9 cellular contexts compared by ENCODE assay signal in the genomic region with DNA sequence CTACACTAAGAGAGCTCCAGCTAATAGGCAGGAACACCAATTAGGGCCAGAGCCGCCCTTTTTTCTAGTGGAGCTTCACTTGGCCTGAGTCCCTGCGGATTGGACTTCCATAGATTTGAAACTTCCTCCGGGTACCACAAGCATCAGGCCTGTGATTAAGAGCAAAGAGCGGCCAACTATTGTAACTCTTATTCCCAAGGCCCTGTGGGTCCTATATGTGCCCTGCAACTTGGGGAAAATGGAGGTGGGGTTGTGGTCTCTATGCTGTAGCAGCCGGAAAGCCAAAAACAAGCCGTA. TPM values are rescaled to one million over a fixed set of nuclear protein-coding genes. Genes with fewer than 3 reads are reported as not detected.
DNase-seq lines count a peak whose midpoint lies in the region; ATAC-seq and TF ChIP-seq lines count a peak whose summit lies in the region.
"Had no signal": no experiment of that assay in that cellular context is flagged by ENCODE, and none has a peak within 500 bp of the region (broad histone marks: within the 10 kb centered on the region; RNA-seq: fewer than 3 reads in every experiment).

Gene NCBP2L (plus strand): TSS at position 198 of the 297 bp plus-strand sequence. CDS start 16,488 bp downstream, outside the sequence.

- ATAC-seq in natural killer cell treated with Interleukin-12 subunit alpha and Interleukin-12 subunit beta and Interleukin-15 and Interleukin-18, amount 100 ng/mL, for 72 hours: no peak
- no peak for ATAC-seq in left lobe of liver

- POLR2A ChIA-PET in AG04449 (lab: Yijun Ruan, JAX): no interaction called here

- H3K36me3 Mint-ChIP-seq in IgD-negative memory B cell: no peaks in the 10 kb centered on the region
- H3K36me3 Mint-ChIP-seq in natural killer cell treated with Interleukin-12 subunit alpha and Interleukin-12 subunit beta and Interleukin-15 and Interleukin-18, amount 100 ng/mL, for 72 hours: no peaks in the 10 kb centered on the region

- TF ChIP-seq CTCF in AG04449 (IDR thresholded peaks at IDR 0.05; ENCODE audit: insufficient read depth, low read length, missing control alignments) (no peak), choroid plexus epithelial cell (conservative IDR thresholded peaks at IDR 0.05; ENCODE audit: low read depth, low read length) (no peak)

- peaks cover 13% of the 10 kb centered on the region for H3K27me3 Mint-ChIP-seq in IgD-negative memory B cell
- H3K27me3 Mint-ChIP-seq in natural killer cell treated with Interleukin-12 subunit alpha and Interleukin-12 subunit beta and Interleukin-15 and Interleukin-18, amount 100 ng/mL, for 72 hours: peaks cover 0 to 19% of the 10 kb centered on the region in 2 donors

- peak within 1 kb of the TSS; percentile 86 to 98 (median 93) for H3K4me3 Mint-ChIP-seq in IgD-negative memory B cell
- H3K4me3 Mint-ChIP-seq in natural killer cell treated with Interleukin-12 subunit alpha and Interleukin-12 subunit beta and Interleukin-15 and Interleukin-18, amount 100 ng/mL, for 72 hours: peak within 1 kb of the TSS; percentile 84

- peak within 1 kb of the TSS; percentile 49 for H3K4me3 ChIP-seq in AG04449 (ENCODE audit: low read depth, low read length)
- peak within 1 kb of the TSS; percentile 58 for H3K4me3 ChIP-seq in choroid plexus epithelial cell (ENCODE audit: low read depth, low read length)

- H3K4me1 Mint-ChIP-seq in IgD-negative memory B cell: peaks cover 0 to 5% (median 3%) of the 10 kb centered on the region in 3 donors
- H3K4me1 Mint-ChIP-seq in natural killer cell treated with Interleukin-12 subunit alpha and Interleukin-12 subunit beta and Interleukin-15 and Interleukin-18, amount 100 ng/mL, for 72 hours (ENCODE audit: low read depth in 2 of 2): peaks cover 10 to 13% of the 10 kb centered on the region in 2 donors

- H3K27ac Mint-ChIP-seq in IgD-negative memory B cell: peak within 1 kb of the TSS in 1 of 3 donors; percentile 62
- peak within 1 kb of the TSS in 1 of 2 donors; percentile 40 for H3K27ac Mint-ChIP-seq in natural killer cell treated with Interleukin-12 subunit alpha and Interleukin-12 subunit beta and Interleukin-15 and Interleukin-18, amount 100 ng/mL, for 72 hours

- H3K9me3 Mint-ChIP-seq in IgD-negative memory B cell: no peaks in the 10 kb centered on the region
- H3K9me3 Mint-ChIP-seq in natural killer cell treated with Interleukin-12 subunit alpha and Interleukin-12 subunit beta and Interleukin-15 and Interleukin-18, amount 100 ng/mL, for 72 hours: no peaks in the 10 kb centered on the region

- CTCF ChIA-PET in AG04449 (lab: Yijun Ruan, JAX): interaction anchor here (0.6 to 6.4 kb wide), 22 partner anchors 8 to 750 kb away, joined by 3 to 123 read pairs (median 4); no protein-coding TSS in a partner anchor

- DNase-seq in AG04449 (ENCODE audit: low read depth, low spot score) (no peak), choroid plexus epithelial cell (ENCODE audit: low read depth) (no peak), NCI-H2107 treated with DMSO at 0.1 percent for 48 hours (lab: John Stamatoyannopoulos, UW; ENCODE audit: unreplicated experiment) (no peak), left lobe of liver (ENCODE audit: low spot score) (no peak), T-helper 9 cell (no peak), kidney glomerular epithelial cell (lab: John Stamatoyannopoulos, UW) (no peak)
- DNase-seq in natural killer cell treated with Interleukin-12 subunit alpha and Interleukin-12 subunit beta and Interleukin-15 and Interleukin-18, amount 100 ng/mL, for 72 hours (ENCODE audit: low spot score): no peak
- DNase-seq: cortex of kidney had no signal

RNA-seq across cellular contexts. Expression of gene NCBP2L, which starts in this region (rescaled TPM):
- polyA plus RNA-seq in IgD-negative memory B cell: not detected
- not detected for total RNA-seq in natural killer cell treated with Interleukin-12 subunit alpha and Interleukin-12 subunit beta and Interleukin-15 and Interleukin-18, amount 100 ng/mL, for 72 hours
- total RNA-seq in left lobe of liver: not detected
